ENCODE assay signal across 32 cellular contexts in the genomic region with DNA sequence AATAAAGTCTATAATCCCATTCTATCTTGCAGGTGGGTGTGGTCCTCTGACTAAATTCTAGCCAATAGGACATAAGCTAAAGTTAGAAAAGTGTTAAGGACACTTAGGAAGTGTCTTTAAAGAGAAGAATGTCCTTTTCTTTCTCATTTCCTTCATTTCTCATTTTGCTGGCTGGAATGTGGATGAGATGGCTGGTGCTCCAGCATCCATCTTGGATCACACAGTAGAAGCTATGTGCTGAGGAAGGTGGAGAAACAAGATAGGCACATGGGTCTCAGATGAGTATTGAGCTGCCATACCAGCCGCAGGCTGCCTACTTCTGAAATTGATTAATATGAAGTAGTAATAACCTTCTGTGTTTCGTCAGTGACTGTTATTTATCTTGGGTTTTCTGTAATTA.
"Had no signal": no experiment of that assay in that cellular context is flagged by ENCODE, and none has a peak within 500 bp of the region (broad histone marks: within the 10 kb centered on the region; RNA-seq: fewer than 3 reads in every experiment).

No MANE protein-coding gene starts in this region.

- H3K9me3 ChIP-seq: adrenal gland, ascending aorta, body of pancreas, breast epithelium had no signal

- H3K4me1 ChIP-seq: adrenal gland, ascending aorta, body of pancreas, breast epithelium had no signal

- H3K27me3 ChIP-seq: ascending aorta, body of pancreas, brain microvascular endothelial cell, breast epithelium, cardiac muscle cell had no signal

- ATAC-seq: activated naive CD4-positive, alpha-beta T cell treated with anti-CD3 and anti-CD28 coated beads, Interleukin-2, amount 50 U/mL, for 72 hours; activated naive CD8-positive, alpha-beta T cell treated with anti-CD3 and anti-CD28 coated beads, Interleukin-2, amount 50 U/mL, for 24 hours; activated T-cell treated with anti-CD3 and anti-CD28 coated beads, Interleukin-2, amount 50 U/mL, for 4 hours; activated T-cell treated with anti-CD3 and anti-CD28 coated beads, Interleukin-2, amount 50 U/mL, for 72 hours; activated T-helper 17 cell treated with anti-CD3 and anti-CD28 coated beads, Interleukin-2, amount 50 U/mL, for 72 hours; body of pancreas had no signal

- H3K4me3 ChIP-seq: adrenal gland, ascending aorta, body of pancreas, breast epithelium, cardiac muscle cell had no signal

- FAIRE-seq: astrocyte, bronchial epithelial cell had no signal

- H3K36me3 ChIP-seq: adrenal gland, ascending aorta, brain microvascular endothelial cell, breast epithelium, cardiac muscle cell had no signal

- H3K27ac ChIP-seq: adrenal gland, ascending aorta, body of pancreas, brain microvascular endothelial cell, breast epithelium, cardiac muscle cell had no signal

- DNase-seq: activated effector memory CD4-positive, alpha-beta T cell treated with anti-CD3 and anti-CD28 coated beads, Interleukin-2, amount 50 U/mL, for 16 hours; activated effector memory CD4-positive, alpha-beta T cell treated with Interleukin-2 at 50 U/mL for 16 hours; activated gamma-delta T cell; activated gamma-delta T cell treated with Interleukin-2 at 50 U/mL for 16 hours; activated naive CD4-positive, alpha-beta T cell; activated naive CD4-positive, alpha-beta T cell treated with anti-CD3 and anti-CD28 coated beads for 36 hours; activated naive CD4-positive, alpha-beta T cell treated with anti-CD3 and anti-CD28 coated beads, Interleukin-2, amount 10 ng/mL, durations not matched to agents 7 days and 5 days; activated naive CD4-positive, alpha-beta T cell treated with anti-CD3 and anti-CD28 coated beads, Interleukin-2, amount 50 U/mL, for 16 hours; activated naive CD4-positive, alpha-beta T cell treated with Interleukin-2 at 50 U/mL for 16 hours; activated naive CD8-positive, alpha-beta T cell treated with anti-CD3 and anti-CD28 coated beads for 36 hours; activated naive CD8-positive, alpha-beta T cell treated with anti-CD3 and anti-CD28 coated beads, Interleukin-2, amount 10 ng/mL, durations not matched to agents 7 days and 5 days; activated naive CD8-positive, alpha-beta T cell treated with anti-CD3 and anti-CD28 coated beads, Interleukin-2, amount 50 U/mL, for 24 hours; activated T-cell treated with anti-CD3 and anti-CD28 coated beads, Interleukin-2, amount 50 U/mL, for 4 hours; activated T-cell treated with anti-CD3 and anti-CD28 coated beads, Interleukin-2, amount 50 U/mL, for 48 hours; activated T-cell treated with anti-CD3 and anti-CD28 coated beads, Interleukin-2, amount 50 U/mL, for 72 hours; adrenal gland; amniotic stem cell; amygdala; anterior cingulate cortex; aorta; body of pancreas; brain microvascular endothelial cell; caudate nucleus; central memory CD4-positive, alpha-beta T cell; cerebellar nuclear complex had no signal
